In the genomic region with DNA sequence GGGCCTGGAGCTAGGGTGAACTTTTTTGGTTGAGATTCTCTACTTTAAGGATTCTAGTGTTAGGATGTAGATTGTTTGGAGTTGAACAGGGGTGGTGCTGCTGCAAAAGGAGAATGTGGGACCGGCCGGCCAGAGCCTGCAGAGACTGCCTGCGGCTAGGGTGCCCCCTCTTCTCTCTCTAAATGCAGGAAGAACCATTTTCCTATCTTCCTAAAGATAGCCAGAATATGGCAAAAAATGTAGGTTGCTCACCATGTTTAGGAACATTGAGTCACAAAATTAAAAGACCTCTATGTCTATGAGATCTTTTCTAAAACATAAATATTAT, we compare ENCODE assay signal across 14 cellular contexts. TPM values are rescaled to one million over a fixed set of nuclear protein-coding genes. Genes with fewer than 3 reads are reported as not detected.
DNase-seq lines count a peak whose midpoint lies in the region; ATAC-seq and TF ChIP-seq lines count a peak whose summit lies in the region.
"Had no signal": no experiment of that assay in that cellular context is flagged by ENCODE, and none has a peak within 500 bp of the region (broad histone marks: within the 10 kb centered on the region; RNA-seq: fewer than 3 reads in every experiment).

No MANE protein-coding gene starts in this region.

- CTCF ChIA-PET in naive thymus-derived CD4-positive, alpha-beta T cell (lab: Charles Lee): no interaction called here

- no peak overlapping the region for H3K4me2 ChIP-seq in MM.1S (ENCODE audit: low read depth, low read length)
- H3K4me2 ChIP-seq: hepatocyte had no signal

- intact Hi-C loops in ascending aorta (cut with DNase I): no loop called here
- intact Hi-C loops in naive thymus-derived CD4-positive, alpha-beta T cell (cut with micrococcal nuclease): no loop called here

- H3K27ac ChIP-seq in ascending aorta: peak overlapping the region; percentile 77 to 83
- no peak overlapping the region for H3K27ac ChIP-seq in naive thymus-derived CD4-positive, alpha-beta T cell (ENCODE audit: low read depth, low read length)
- H3K27ac ChIP-seq in temporal lobe (ENCODE audit: low read depth, low read length): peak overlapping the region; percentile 31
- H3K27ac ChIP-seq in MM.1S (ENCODE audit: low read length): no peak overlapping the region
- H3K27ac ChIP-seq: hepatocyte had no signal

- POLR2A ChIA-PET in naive thymus-derived CD4-positive, alpha-beta T cell (lab: Charles Lee): no interaction called here

- ATAC-seq in naive thymus-derived CD4-positive, alpha-beta T cell: no peak
- ATAC-seq in HG02981 (IDR thresholded peaks at IDR 0.05; ENCODE audit: unreplicated experiment) (no peak), HG03342 (IDR thresholded peaks at IDR 0.05; ENCODE audit: unreplicated experiment) (no peak)
- ATAC-seq: activated CD8-positive, alpha-beta T cell treated with anti-CD3 and anti-CD28 coated beads, Interleukin-2, amount 10 ng/mL, durations not matched to agents 7 days and 5 days; stimulated activated naive CD8-positive, alpha-beta T cell treated with anti-CD3 and anti-CD28 coated beads, Interleukin-15, Interleukin-2, amounts not matched to agents 100 U/mL and 50 U/mL, for 24 hours had no signal

- H3K9me3 ChIP-seq in ascending aorta (no peaks in the 10 kb centered on the region), MM.1S (replicated peaks; ENCODE audit: insufficient read depth, low read length) (no peaks in the 10 kb centered on the region)
- H3K9me3 ChIP-seq in naive thymus-derived CD4-positive, alpha-beta T cell (ENCODE audit: control insufficient read depth in 2 of 3, low read length in 3 of 3): no peaks in the 10 kb centered on the region
- H3K9me3 ChIP-seq: Caco-2 had no signal

- no peak for TF ChIP-seq CTCF in HFFc6 (IDR thresholded peaks at IDR 0.05)
- no peak for TF ChIP-seq CTCF in ascending aorta (IDR thresholded peaks at IDR 0.05)
- TF ChIP-seq CTCF in MM.1S (IDR thresholded peaks at IDR 0.05; ENCODE audit: low read length): no peak

- no peaks in the 10 kb centered on the region for H3K9me2 ChIP-seq in MM.1S (replicated peaks; ENCODE audit: insufficient read depth, low read length)

- H3K4me3 ChIP-seq in ascending aorta: peak overlapping the region in 1 of 2 donors; percentile 49
- no peak overlapping the region for H3K4me3 ChIP-seq in naive thymus-derived CD4-positive, alpha-beta T cell (ENCODE audit: low read length)
- H3K4me3 ChIP-seq in MM.1S (ENCODE audit: low read length): no peak overlapping the region
- H3K4me3 ChIP-seq: hepatocyte had no signal

- H3K27me3 ChIP-seq in ascending aorta: no peaks in the 10 kb centered on the region
- H3K27me3 ChIP-seq in naive thymus-derived CD4-positive, alpha-beta T cell (ENCODE audit: control insufficient read depth in 2 of 2, insufficient read depth in 2 of 2, low read length in 2 of 2): no peaks in the 10 kb centered on the region
- H3K27me3 ChIP-seq in MM.1S (replicated peaks; ENCODE audit: insufficient read depth, low read length): no peaks in the 10 kb centered on the region
- H3K27me3 ChIP-seq: hepatocyte had no signal

- no peaks in the 10 kb centered on the region for H4K20me1 ChIP-seq in MM.1S (ENCODE audit: insufficient read depth, low read length)

- peak overlapping the region; percentile 68 for H3K4me3 Mint-ChIP-seq in HFFc6
- peak overlapping the region in 1 of 10 donors; percentile 27 for H3K4me3 Mint-ChIP-seq in naive thymus-derived CD4-positive, alpha-beta T cell
- H3K4me3 Mint-ChIP-seq: activated CD8-positive, alpha-beta T cell treated with anti-CD3 and anti-CD28 coated beads, Interleukin-2, amount 10 ng/mL, durations not matched to agents 7 days and 5 days had no signal

- peak overlapping the region; percentile 83 for H3K27ac Mint-ChIP-seq in HFFc6
- peak overlapping the region in 6 of 9 donors; percentile 32 to 89 (median 56) for H3K27ac Mint-ChIP-seq in naive thymus-derived CD4-positive, alpha-beta T cell
- H3K27ac Mint-ChIP-seq: activated CD8-positive, alpha-beta T cell treated with anti-CD3 and anti-CD28 coated beads, Interleukin-2, amount 10 ng/mL, durations not matched to agents 7 days and 5 days had no signal

- no peaks in the 10 kb centered on the region for H3K27me3 Mint-ChIP-seq in HFFc6 (ENCODE audit: insufficient read depth)
- no peaks in the 10 kb centered on the region for H3K27me3 Mint-ChIP-seq in naive thymus-derived CD4-positive, alpha-beta T cell

- no peak overlapping the region for H3K9ac ChIP-seq in MM.1S (ENCODE audit: low read length)

- peaks cover 28% of the 10 kb centered on the region in 2 donors for H3K36me3 ChIP-seq in ascending aorta
- peaks cover 0 to 26% (median 0%) of the 10 kb centered on the region in 3 experiments for H3K36me3 ChIP-seq in naive thymus-derived CD4-positive, alpha-beta T cell (ENCODE audit: control insufficient read depth in 2 of 3, insufficient read depth in 3 of 3, low read length in 3 of 3)
- no peaks in the 10 kb centered on the region; the same call in 1 of the 2 replicates for H3K36me3 ChIP-seq in MM.1S (replicated peaks; ENCODE audit: insufficient read depth, low read length)

- no peaks in the 10 kb centered on the region for H3F3A ChIP-seq in MM.1S (ENCODE audit: insufficient read depth, low read length)

- H2AFZ ChIP-seq in MM.1S (ENCODE audit: low read length): no peak overlapping the region
- H2AFZ ChIP-seq: hepatocyte had no signal

- DNase-seq in HFFc6 (no peak), ascending aorta (ENCODE audit: low spot score in 2 of 2) (no peak), DMS114 treated with DMSO at 0.1 percent for 48 hours (lab: John Stamatoyannopoulos, UW; ENCODE audit: unreplicated experiment) (no peak), MM.1S (no peak)
- no peak for DNase-seq in naive thymus-derived CD4-positive, alpha-beta T cell
- DNase-seq: activated CD8-positive, alpha-beta T cell treated with anti-CD3 and anti-CD28 coated beads, Interleukin-2, amount 10 ng/mL, durations not matched to agents 7 days and 5 days; activated naive CD4-positive, alpha-beta T cell; Caco-2; NCI-H1092 treated with DMSO at 0.1 percent for 48 hours; stimulated activated naive CD8-positive, alpha-beta T cell treated with anti-CD3 and anti-CD28 coated beads, Interleukin-15, Interleukin-2, amounts not matched to agents 100 U/mL and 50 U/mL, for 24 hours had no signal

- H3K79me2 ChIP-seq in MM.1S (ENCODE audit: low read length): peaks cover 7% of the 10 kb centered on the region

- H3K36me3 Mint-ChIP-seq in HFFc6 (ENCODE audit: low read depth): no peaks in the 10 kb centered on the region
- peaks cover 0 to 10% (median 6%) of the 10 kb centered on the region in 5 donors for H3K36me3 Mint-ChIP-seq in naive thymus-derived CD4-positive, alpha-beta T cell

- no peaks in the 10 kb centered on the region for H3K9me3 Mint-ChIP-seq in HFFc6
- no peaks in the 10 kb centered on the region for H3K9me3 Mint-ChIP-seq in naive thymus-derived CD4-positive, alpha-beta T cell

- H3K4me1 Mint-ChIP-seq in HFFc6 (ENCODE audit: low read depth): peaks cover 24% of the 10 kb centered on the region
- peaks cover 10 to 43% (median 30%) of the 10 kb centered on the region in 7 donors for H3K4me1 Mint-ChIP-seq in naive thymus-derived CD4-positive, alpha-beta T cell

- H3K4me1 ChIP-seq in ascending aorta (peaks cover 0 to 15% of the 10 kb centered on the region in 2 donors), MM.1S (ENCODE audit: low read length) (no peaks in the 10 kb centered on the region)
- H3K4me1 ChIP-seq in naive thymus-derived CD4-positive, alpha-beta T cell (ENCODE audit: control insufficient read depth in 2 of 2, insufficient read depth in 2 of 2, low read length in 2 of 2): peaks cover 0 to 6% of the 10 kb centered on the region in 2 donors
- H3K4me1 ChIP-seq: Caco-2 had no signal

RNA-seq across cellular contexts. Expression of a gene that starts 39.5 kb away (rescaled TPM):
- total RNA-seq in HFFc6 (2021; fragmentation: NEBNext Ultra II Directional; extraction: Animal tissue kit (Norgen Biotek cat#: 25700)): 1 to 10 TPM; 8.0 to 9.8 (median 9.4) TPM
- total RNA-seq in ascending aorta (9.7 TPM), temporal lobe (21.6 TPM)
- total RNA-seq in naive thymus-derived CD4-positive, alpha-beta T cell: 10 to 100 TPM; 26.2 to 35.5 (median 31.8) TPM
- 1 to 10 TPM; 2.4 to 5.0 TPM for polyA plus RNA-seq in naive thymus-derived CD4-positive, alpha-beta T cell

RNA-seq across cellular contexts. Expression of a gene that starts 58.1 kb away (rescaled TPM):
- total RNA-seq in HFFc6 (2021; fragmentation: NEBNext Ultra II Directional; extraction: Animal tissue kit (Norgen Biotek cat#: 25700)): 100 to 1,000 TPM in 4 of 6 experiments, 10 to 100 TPM in 2; 94.6 to 110 (median 105) TPM
- total RNA-seq in ascending aorta (34.8 TPM), temporal lobe (129 TPM)
- total RNA-seq in naive thymus-derived CD4-positive, alpha-beta T cell: 10 to 100 TPM; 65.6 to 91.7 (median 78.1) TPM
- polyA plus RNA-seq in naive thymus-derived CD4-positive, alpha-beta T cell: 10 to 100 TPM; 71.4 to 90.7 TPM

Comparison
In these comparisons a context has a peak if more than half of its experiments do, and no peak if none do; other contexts are left out.
1. H3K27ac ChIP-seq: peak in ascending aorta (2 of 2) and temporal lobe (single experiment); none in naive thymus-derived CD4-positive, alpha-beta T cell (single experiment) and MM.1S (single experiment).